14 cellular contexts compared by ENCODE assay signal in the genomic region with DNA sequence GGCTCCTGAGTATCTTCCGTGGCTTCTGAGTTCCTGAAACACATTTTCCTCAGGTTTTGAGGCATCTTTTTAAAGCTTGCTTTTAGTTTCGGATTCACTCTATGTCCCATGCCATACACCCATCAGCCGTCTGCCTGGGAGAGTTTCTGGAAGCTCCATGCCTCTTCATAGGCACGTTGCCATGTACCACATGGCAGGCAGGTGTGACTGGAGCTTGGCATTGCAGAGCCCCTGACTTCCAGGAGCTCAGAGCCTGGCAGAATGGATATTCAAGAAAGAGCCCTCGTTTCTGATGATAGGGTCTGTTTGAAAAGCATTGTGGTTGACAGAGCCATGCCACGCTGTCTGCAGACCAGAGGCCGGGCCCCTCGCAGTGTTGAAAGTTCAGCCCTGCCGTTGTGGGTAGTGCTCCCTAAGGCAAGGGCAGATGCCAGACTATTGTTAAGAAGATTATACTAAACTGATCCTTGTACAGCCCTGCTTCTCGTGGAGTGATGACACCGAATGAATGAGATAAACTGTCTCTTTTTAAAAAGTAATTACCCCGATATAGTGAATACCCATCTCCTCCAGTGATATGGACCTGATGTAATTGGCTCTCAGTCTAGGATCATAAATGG.
"Had no signal": no experiment of that assay in that cellular context is flagged by ENCODE, and none has a peak within 500 bp of the region (broad histone marks: within the 10 kb centered on the region; RNA-seq: fewer than 3 reads in every experiment).

No MANE protein-coding gene starts in this region.

- H3K36me3 ChIP-seq: adrenal gland had no signal

- ATAC-seq: effector memory CD8-positive, alpha-beta T cell; left lobe of liver; natural killer cell treated with Interleukin-12 subunit alpha and Interleukin-12 subunit beta and Interleukin-15 and Interleukin-18, amount 100 ng/mL, for 72 hours; stimulated activated naive CD8-positive, alpha-beta T cell treated with anti-CD3 and anti-CD28 coated beads, Interleukin-15, Interleukin-2, amounts not matched to agents 100 U/mL and 50 U/mL, for 24 hours had no signal

- H3K27ac Mint-ChIP-seq: activated naive CD4-positive, alpha-beta T cell treated with anti-CD3 and anti-CD28 coated beads, Interleukin-2, amount 10 ng/mL, durations not matched to agents 7 days and 5 days; activated T-helper 2 cell treated with anti-CD3 and anti-CD28 coated beads, Interferon-gamma antibody, Interleukin-2, Interleukin-4, amounts not matched to agents 10 μg/mL and 5 μg/mL and 100 μg/mL, durations not matched to agents 14 hours and 24 hours and 36 hours; memory B cell; natural killer cell treated with Interleukin-12 subunit alpha and Interleukin-12 subunit beta and Interleukin-15 and Interleukin-18, amount 100 ng/mL, for 72 hours had no signal

- H3K4me3 ChIP-seq: adrenal gland, upper lobe of left lung had no signal

- H3K27me3 ChIP-seq: adrenal gland, upper lobe of left lung had no signal

- H3K9me3 Mint-ChIP-seq: effector memory CD8-positive, alpha-beta T cell; memory B cell; natural killer cell treated with Interleukin-12 subunit alpha and Interleukin-12 subunit beta and Interleukin-15 and Interleukin-18, amount 100 ng/mL, for 72 hours had no signal

- H3K4me3 Mint-ChIP-seq: activated naive CD4-positive, alpha-beta T cell treated with anti-CD3 and anti-CD28 coated beads, Interleukin-2, amount 10 ng/mL, durations not matched to agents 7 days and 5 days; effector memory CD8-positive, alpha-beta T cell; memory B cell; natural killer cell treated with Interleukin-12 subunit alpha and Interleukin-12 subunit beta and Interleukin-15 and Interleukin-18, amount 100 ng/mL, for 72 hours had no signal

- H3K9me3 ChIP-seq: upper lobe of left lung had no signal

- H3K27ac ChIP-seq: adrenal gland, upper lobe of left lung had no signal

- DNase-seq: activated CD4-positive, alpha-beta T cell treated with anti-CD3 and anti-CD28 coated beads, Interleukin-2, amount 50 U/mL, for 1 hour; activated naive CD4-positive, alpha-beta T cell treated with anti-CD3 and anti-CD28 coated beads, Interleukin-2, amount 10 ng/mL, durations not matched to agents 7 days and 5 days; activated T-cell treated with anti-CD3 and anti-CD28 coated beads for 4 hours; adrenal gland; central memory CD4-positive, alpha-beta T cell; effector memory CD8-positive, alpha-beta T cell; stimulated activated CD4-positive, alpha-beta T cell treated with anti-CD3 and anti-CD28 coated beads, Interleukin-4, amount 100 ng/mL, for 1 hour; stimulated activated CD8-positive, alpha-beta memory T cell treated with anti-CD3 and anti-CD28 coated beads, Interleukin-4, amount 100 ng/mL, for 48 hours; stimulated activated naive CD8-positive, alpha-beta T cell treated with anti-CD3 and anti-CD28 coated beads, Interleukin-15, Interleukin-2, amounts not matched to agents 100 U/mL and 50 U/mL, for 24 hours; upper lobe of left lung had no signal

- H3K27me3 Mint-ChIP-seq: activated naive CD4-positive, alpha-beta T cell treated with anti-CD3 and anti-CD28 coated beads, Interleukin-2, amount 10 ng/mL, durations not matched to agents 7 days and 5 days; effector memory CD8-positive, alpha-beta T cell; memory B cell; natural killer cell treated with Interleukin-12 subunit alpha and Interleukin-12 subunit beta and Interleukin-15 and Interleukin-18, amount 100 ng/mL, for 72 hours had no signal

- H3K36me3 Mint-ChIP-seq: natural killer cell treated with Interleukin-12 subunit alpha and Interleukin-12 subunit beta and Interleukin-15 and Interleukin-18, amount 100 ng/mL, for 72 hours had no signal
